Comparison of ENCODE assay signal across 19 cellular contexts in genomic region chr10:21719502-21719901, GRCh38.
A peak's percentile ranks its signal among the peaks of the same experiment; 100 is the strongest.
DNase-seq lines count a peak whose midpoint lies in the region; ATAC-seq, FAIRE-seq and TF ChIP-seq lines count a peak whose summit lies in the region.
"Had no signal": no experiment of that assay in that cellular context is flagged by ENCODE, and none has a peak within 500 bp of the region (broad histone marks: within the 10 kb centered on the region; RNA-seq: fewer than 3 reads in every experiment).

No MANE protein-coding gene starts in this region.

- H3K36me3 ChIP-seq in HUES6 (ENCODE audit: control insufficient read depth, insufficient read depth, low read length), result peaks cover 13% of the 10 kb centered on the region
- H3K36me3 ChIP-seq in ascending aorta, result peaks cover 4 to 19% of the 10 kb centered on the region in 2 donors

- POLR2A ChIA-PET in activated CD4-positive, alpha-beta memory T cell treated with anti-CD3 and anti-CD28 coated beads for 36 hours (lab: Charles Lee), result no interaction called here

- H3K27ac Mint-ChIP-seq in brain (peak overlapping the region in 3 of 5 experiments; percentile 62 to 78 (median 72)), mesothelial cell of epicardium (peak overlapping the region; percentile 3)
- H3K27ac Mint-ChIP-seq in activated CD4-positive, alpha-beta memory T cell treated with anti-CD3 and anti-CD28 coated beads for 36 hours, result no peak overlapping the region
- H3K27ac Mint-ChIP-seq: CD4-positive, CD25-positive, alpha-beta regulatory T cell; HFFc6 had no signal

- DNase-seq in GM18507 (ENCODE audit: extremely low spot score, insufficient read length, low read depth), result no peak
- no peak for DNase-seq in mesothelial cell of epicardium (ENCODE audit: low spot score in 2 of 2, unreplicated experiment in 2 of 2)
- DNase-seq in ascending aorta (ENCODE audit: low spot score in 2 of 2), result no peak
- no peak for DNase-seq in activated CD4-positive, alpha-beta memory T cell treated with anti-CD3 and anti-CD28 coated beads for 36 hours
- DNase-seq: CD4-positive, CD25-positive, alpha-beta regulatory T cell; COR-L47; DMS 273 treated with DMSO at 0.1 percent for 48 hours; DND-41; HFFc6; Karpas-422; MV-4-11; NCI-H187; PC-9; SHP77 treated with DMSO at 0.1 percent for 48 hours; SK-N-SH had no signal

- H3K4me1 ChIP-seq in HUES6 (ENCODE audit: control insufficient read depth, insufficient read depth, low read length) (peaks cover 21% of the 10 kb centered on the region), ascending aorta (peaks cover 0 to 3% of the 10 kb centered on the region in 2 donors)

- FAIRE-seq in GM18507 (lab: Jason Lieb, UNC), result peak; percentile 62

- no peaks in the 10 kb centered on the region for H3K27me3 Mint-ChIP-seq in brain
- H3K27me3 Mint-ChIP-seq in mesothelial cell of epicardium (ENCODE audit: low read depth), result no peaks in the 10 kb centered on the region
- no peaks in the 10 kb centered on the region for H3K27me3 Mint-ChIP-seq in activated CD4-positive, alpha-beta memory T cell treated with anti-CD3 and anti-CD28 coated beads for 36 hours
- H3K27me3 Mint-ChIP-seq: CD4-positive, CD25-positive, alpha-beta regulatory T cell had no signal

- H3K9me3 Mint-ChIP-seq in brain, result no peaks in the 10 kb centered on the region
- no peaks in the 10 kb centered on the region for H3K9me3 Mint-ChIP-seq in mesothelial cell of epicardium
- no peaks in the 10 kb centered on the region for H3K9me3 Mint-ChIP-seq in activated CD4-positive, alpha-beta memory T cell treated with anti-CD3 and anti-CD28 coated beads for 36 hours
- H3K9me3 Mint-ChIP-seq: CD4-positive, CD25-positive, alpha-beta regulatory T cell; HFFc6 had no signal

- CTCF ChIA-PET in activated CD4-positive, alpha-beta memory T cell treated with anti-CD3 and anti-CD28 coated beads for 36 hours (lab: Charles Lee), result interaction anchor here (2.3 kb wide), 1 partner anchor 13 kb away, joined by 9 read pairs; no protein-coding TSS in a partner anchor

- H3K27ac ChIP-seq in HUES6 (ENCODE audit: low read depth, low read length), result peak overlapping the region; percentile 41
- H3K27ac ChIP-seq in ascending aorta, result no peak overlapping the region
- H3K27ac ChIP-seq: PC-9, RWPE1 had no signal

- no peak for ATAC-seq in GM19467 (IDR thresholded peaks at IDR 0.05; ENCODE audit: unreplicated experiment)

- intact Hi-C loops in ascending aorta (cut with DNase I), result no loop called here
- intact Hi-C loops in activated CD4-positive, alpha-beta memory T cell treated with anti-CD3 and anti-CD28 coated beads for 36 hours (cut with micrococcal nuclease), result no loop called here

- H3K27me3 ChIP-seq in HUES6 (ENCODE audit: control insufficient read depth, insufficient read depth, low read length) (no peaks in the 10 kb centered on the region), ascending aorta (no peaks in the 10 kb centered on the region)

- TF ChIP-seq CTCF in brain (conservative IDR thresholded peaks at IDR 0.05) (no peak), mesothelial cell of epicardium (IDR thresholded peaks at IDR 0.05; ENCODE audit: unreplicated experiment) (no peak), ascending aorta (IDR thresholded peaks at IDR 0.05) (no peak)

- H3K9ac ChIP-seq in HUES6 (ENCODE audit: low read length), result no peak overlapping the region
- H3K9ac ChIP-seq: SK-N-SH had no signal

- H3K4me1 Mint-ChIP-seq in brain (peaks cover 78% of the 10 kb centered on the region), mesothelial cell of epicardium (peaks cover 65% of the 10 kb centered on the region)
- peaks cover 17% of the 10 kb centered on the region for H3K4me1 Mint-ChIP-seq in activated CD4-positive, alpha-beta memory T cell treated with anti-CD3 and anti-CD28 coated beads for 36 hours (ENCODE audit: low read depth)

- H3K4me3 Mint-ChIP-seq in brain (no peak overlapping the region), mesothelial cell of epicardium (no peak overlapping the region)
- H3K4me3 Mint-ChIP-seq in activated CD4-positive, alpha-beta memory T cell treated with anti-CD3 and anti-CD28 coated beads for 36 hours, result no peak overlapping the region
- H3K4me3 Mint-ChIP-seq: CD4-positive, CD25-positive, alpha-beta regulatory T cell; HFFc6 had no signal

- H3K9me3 ChIP-seq in HUES6 (ENCODE audit: control insufficient read depth, insufficient read depth, low read depth, low read length) (no peaks in the 10 kb centered on the region), ascending aorta (no peaks in the 10 kb centered on the region)
- H3K9me3 ChIP-seq: SK-N-SH had no signal

- no peak overlapping the region for H3K4me3 ChIP-seq in HUES6 (ENCODE audit: low read depth, low read length)
- H3K4me3 ChIP-seq in ascending aorta, result no peak overlapping the region
- H3K4me3 ChIP-seq: PC-9 had no signal

- H3K36me3 Mint-ChIP-seq in brain (peaks cover 32% of the 10 kb centered on the region), mesothelial cell of epicardium (peaks cover 8% of the 10 kb centered on the region)
- peaks cover 15% of the 10 kb centered on the region for H3K36me3 Mint-ChIP-seq in activated CD4-positive, alpha-beta memory T cell treated with anti-CD3 and anti-CD28 coated beads for 36 hours
